In the genomic region with DNA sequence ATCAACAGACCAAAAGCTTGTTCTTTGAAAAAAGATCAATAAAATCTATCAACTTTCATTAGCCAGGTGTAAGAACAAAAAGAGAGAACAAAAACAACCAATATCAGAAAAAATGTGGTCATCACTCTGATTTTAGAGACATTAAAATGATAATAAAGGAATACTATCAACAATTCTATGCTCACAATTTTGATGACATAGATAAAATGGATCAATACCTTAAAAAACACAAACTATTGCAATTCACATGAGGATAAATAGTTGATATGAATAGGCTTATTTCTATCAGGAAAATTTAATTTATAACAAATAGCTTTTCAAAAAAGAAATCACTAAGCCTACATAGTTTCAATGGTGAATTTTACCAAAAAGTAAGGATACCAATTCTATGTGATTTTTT, we compare ENCODE assay signal across 27 cellular contexts.
"Had no signal": no experiment of that assay in that cellular context is flagged by ENCODE, and none has a peak within 500 bp of the region (broad histone marks: within the 10 kb centered on the region; RNA-seq: fewer than 3 reads in every experiment).

No MANE protein-coding gene starts in this region.

- H3K27ac ChIP-seq: stomach, suprapubic skin, testis, thoracic aorta, thyroid gland, tibial artery, tibial nerve, transverse colon, upper lobe of left lung, upper lobe of right lung, uterus, vagina had no signal

- H3K27me3 ChIP-seq: stomach, suprapubic skin, testis, thyroid gland, tibial artery, tibial nerve, transverse colon, upper lobe of left lung, upper lobe of right lung, uterus, vagina had no signal

- ATAC-seq: stimulated activated effector memory CD8-positive, alpha-beta T cell treated with anti-CD3 and anti-CD28 coated beads, Interleukin-12 subunit alpha, Interleukin-12 subunit beta, amount 100 ng/mL, for 72 hours; stimulated activated memory B cell treated with anti-CD40 and anti-IgM and Interleukin-4, amounts not matched to agents 10 μg/mL and 1 μg/mL and 100 μg/mL, for 72 hours; stimulated activated naive B cell treated with anti-CD40 and anti-IgM and Interleukin-4, amounts not matched to agents 10 μg/mL and 1 μg/mL and 100 μg/mL, for 72 hours; stimulated activated naive CD8-positive, alpha-beta T cell treated with anti-CD3 and anti-CD28 coated beads, Interleukin-15, amount 100 ng/mL, for 72 hours; stimulated activated naive CD8-positive, alpha-beta T cell treated with anti-CD3 and anti-CD28 coated beads, Interleukin-15, Interleukin-2, amounts not matched to agents 100 U/mL and 50 U/mL, for 24 hours; upper lobe of right lung had no signal

- H3K9me3 ChIP-seq: stomach, suprapubic skin, testis, thoracic aorta, thyroid gland, tibial artery, tibial nerve, upper lobe of left lung, upper lobe of right lung, uterus, vagina had no signal

- H3K4me1 ChIP-seq: stomach, suprapubic skin, testis, thyroid gland, tibial artery, tibial nerve, transverse colon, upper lobe of left lung, upper lobe of right lung, uterus, vagina had no signal

- H3K36me3 ChIP-seq: stomach, suprapubic skin, thoracic aorta, thyroid gland, tibial artery, tibial nerve, transverse colon, upper lobe of left lung, upper lobe of right lung, uterus, vagina had no signal

- FAIRE-seq: urothelium cell line had no signal

- H3K4me3 ChIP-seq: stomach, suprapubic skin, testis, thoracic aorta, thyroid gland, tibial artery, tibial nerve, transverse colon, upper lobe of left lung, upper lobe of right lung, uterus, vagina had no signal

- DNase-seq: stimulated activated CD4-positive, alpha-beta T cell treated with anti-CD3 and anti-CD28 coated beads, Interleukin-2, amount 100 ng/mL, for 48 hours; stimulated activated CD4-positive, alpha-beta T cell treated with anti-CD3 and anti-CD28 coated beads, Interleukin-4, amount 100 ng/mL, for 1 hour; stimulated activated CD4-positive, alpha-beta T cell treated with anti-CD3 and anti-CD28 coated beads, Interleukin-4, amount 100 ng/mL, for 24 hours; stimulated activated CD4-positive, alpha-beta T cell treated with anti-CD3 and anti-CD28 coated beads, Interleukin-4, amount 100 ng/mL, for 4 hours; stimulated activated CD8-positive, alpha-beta memory T cell treated with anti-CD3 and anti-CD28 coated beads, Interleukin-4, amount 100 ng/mL, for 48 hours; stimulated activated naive B cell treated with anti-CD40 and anti-IgM and Interleukin-4, amounts not matched to agents 10 μg/mL and 1 μg/mL and 100 μg/mL, for 72 hours; stimulated activated naive CD4-positive, alpha-beta T cell; stimulated activated naive CD4-positive, alpha-beta T cell treated with Interleukin-2 at 50 U/mL for 16 hours; stimulated activated naive CD8-positive, alpha-beta T cell treated with anti-CD3 and anti-CD28 coated beads, Interleukin-15, amount 100 ng/mL, for 72 hours; stimulated activated naive CD8-positive, alpha-beta T cell treated with anti-CD3 and anti-CD28 coated beads, Interleukin-15, Interleukin-2, amounts not matched to agents 100 U/mL and 50 U/mL, for 24 hours; stomach; substantia nigra; testis; thyroid gland; tibial artery; transverse colon; trophoblast cell; upper lobe of left lung; upper lobe of right lung; uterus had no signal
